18 cellular contexts compared by ENCODE assay signal in genomic region chr9:86788456-86788855, GRCh38.
"Had no signal": no experiment of that assay in that cellular context is flagged by ENCODE, and none has a peak within 500 bp of the region (broad histone marks: within the 10 kb centered on the region; RNA-seq: fewer than 3 reads in every experiment).

No MANE protein-coding gene starts in this region.

- DNase-seq: activated CD4-positive, alpha-beta T cell treated with anti-CD3 and anti-CD28 coated beads, Interleukin-2, amount 50 U/mL, for 48 hours; activated naive CD4-positive, alpha-beta T cell; activated naive CD8-positive, alpha-beta T cell treated with anti-CD3 and anti-CD28 coated beads for 36 hours; activated T-cell treated with anti-CD3 and anti-CD28 coated beads for 4 hours; amygdala; cortex of kidney; immature natural killer cell; left ventricle myocardium superior; mesenchymal stem cell; mucosa of descending colon; naive B cell; pancreas; stimulated activated CD4-positive, alpha-beta T cell treated with anti-CD3 and anti-CD28 coated beads, Interleukin-4, amount 100 ng/mL, for 24 hours; stomach; SW 1271; T-helper 2 cell; testis; upper lobe of right lung had no signal

- H3K4me1 ChIP-seq: pancreas, stomach, testis had no signal

- H3K36me3 ChIP-seq: pancreas, stomach, upper lobe of right lung had no signal

- H3K27ac ChIP-seq: pancreas, stomach, testis, upper lobe of right lung had no signal

- H3K4me3 ChIP-seq: mucosa of descending colon, pancreas, stomach, testis, upper lobe of right lung had no signal

- H3K9me3 ChIP-seq: mucosa of descending colon, pancreas, stomach, testis, upper lobe of right lung had no signal
